ENCODE assay signal across 2 cellular contexts in genomic region chr19:17455308-17455707, GRCh38.
TF ChIP-seq lines count a peak whose summit lies in the region.

No MANE protein-coding gene starts in this region.

TF ChIP-seq in A549, 52 proteins besides CTCF, POLR2A, EP300 and RAD21:
- TF ChIP-seq NR3C1 (IDR thresholded peaks at IDR 0.05) (no peak), MAZ (IDR thresholded peaks at IDR 0.05; ENCODE audit: borderline replicate concordance, low read depth, low read length) (no peak), RFX5 (IDR thresholded peaks at IDR 0.05) (no peak), MYC (IDR thresholded peaks at IDR 0.05; ENCODE audit: borderline replicate concordance, low read length) (no peak), SREBF2 (IDR thresholded peaks at IDR 0.05) (no peak)

TF ChIP-seq in H1, 55 proteins besides CTCF, POLR2A, EP300 and RAD21:
- TF ChIP-seq JUN (IDR thresholded peaks at IDR 0.05; ENCODE audit: low read depth, low read length) (no peak), KDM1A (IDR thresholded peaks at IDR 0.05; ENCODE audit: borderline replicate concordance, low read length) (peak; percentile 74; the same call in 1 of the 2 replicates), EZH2 (IDR thresholded peaks at IDR 0.05; ENCODE audit: low read depth, low read length, severe bottlenecking) (peak; percentile 28), CHD7 (IDR thresholded peaks at IDR 0.05; ENCODE audit: insufficient replicate concordance, low read length) (no peak), KDM5A (IDR thresholded peaks at IDR 0.05; ENCODE audit: low read length) (no peak), CEBPB (IDR thresholded peaks at IDR 0.05; ENCODE audit: low read depth, low read length) (no peak)
